Comparison of ENCODE assay signal across 28 cellular contexts in genomic region chr6:145142958-145143357, GRCh38.
"Had no signal": no experiment of that assay in that cellular context is flagged by ENCODE, and none has a peak within 500 bp of the region (broad histone marks: within the 10 kb centered on the region; RNA-seq: fewer than 3 reads in every experiment).

No MANE protein-coding gene starts in this region.

- H3K4me3 Mint-ChIP-seq: dendritic cell treated with granulocyte-macrophage colony-stimulating factor and Interleukin-4, amounts not matched to agents 40 ng/mL and 50 ng/mL, for 4 days; effector memory CD8-positive, alpha-beta T cell; endodermal cell had no signal

- H3K4me1 ChIP-seq: colonic mucosa, esophagus squamous epithelium, gastroesophageal sphincter had no signal

- H3K27ac ChIP-seq: colonic mucosa, coronary artery, dorsolateral prefrontal cortex, epithelial cell of prostate, esophagus muscularis mucosa, esophagus squamous epithelium, foreskin keratinocyte, gastrocnemius medialis, gastroesophageal sphincter, heart left ventricle, heart right ventricle had no signal

- H3K9me3 Mint-ChIP-seq: dendritic cell treated with granulocyte-macrophage colony-stimulating factor and Interleukin-4, amounts not matched to agents 40 ng/mL and 50 ng/mL, for 4 days; effector memory CD8-positive, alpha-beta T cell; endodermal cell had no signal

- H3K9me3 ChIP-seq: colonic mucosa, esophagus muscularis mucosa, esophagus squamous epithelium, gastrocnemius medialis, gastroesophageal sphincter, heart left ventricle, heart right ventricle had no signal

- H3K27ac Mint-ChIP-seq: dendritic cell treated with granulocyte-macrophage colony-stimulating factor and Interleukin-4, amounts not matched to agents 40 ng/mL and 50 ng/mL, for 4 days; effector memory CD8-positive, alpha-beta T cell; endodermal cell had no signal

- H3K27me3 ChIP-seq: colonic mucosa, dorsolateral prefrontal cortex, esophagus muscularis mucosa, esophagus squamous epithelium, foreskin keratinocyte, gastrocnemius medialis, gastroesophageal sphincter, heart left ventricle, heart right ventricle had no signal

- H3K27me3 Mint-ChIP-seq: dendritic cell treated with granulocyte-macrophage colony-stimulating factor and Interleukin-4, amounts not matched to agents 40 ng/mL and 50 ng/mL, for 4 days had no signal

- FAIRE-seq: colon, endometrium, endothelial cell of umbilical vein, frontal cortex had no signal

- H3K4me3 ChIP-seq: colonic mucosa, coronary artery, dorsolateral prefrontal cortex, esophagus muscularis mucosa, esophagus squamous epithelium, gastrocnemius medialis, gastroesophageal sphincter, heart left ventricle, heart right ventricle had no signal

- H3K36me3 ChIP-seq: colonic mucosa, esophagus muscularis mucosa, esophagus squamous epithelium, gastrocnemius medialis, gastroesophageal sphincter, heart left ventricle, heart right ventricle had no signal

- DNase-seq: colonic mucosa; cortex of kidney; dermis blood vessel endothelial cell; dorsolateral prefrontal cortex; effector CD4-positive, alpha-beta T cell; effector CD8-positive, alpha-beta T cell; effector memory CD4-positive, alpha-beta T cell; effector memory CD8-positive, alpha-beta T cell; endodermal cell; erythroblast; esophagus squamous epithelium; foreskin keratinocyte; foreskin melanocyte; gastrocnemius medialis; glutamatergic neuron; head of caudate nucleus; heart left ventricle; heart right ventricle had no signal

- ATAC-seq: effector memory CD8-positive, alpha-beta T cell; esophagus mucosa; foreskin keratinocyte; gastrocnemius medialis; gastroesophageal sphincter; heart left ventricle; heart right ventricle had no signal
